1 cellular context compared by ENCODE assay signal in genomic region chr16:2867987-2868789, GRCh38.
TF ChIP-seq lines count a peak whose summit lies in the region.

No MANE protein-coding gene starts in this region.

TF ChIP-seq in A549, 52 proteins besides CTCF, POLR2A, EP300 and RAD21 (continued from another document):
- TF ChIP-seq HMGXB4 (CRISPR knock-in tag; IDR thresholded peaks at IDR 0.05; ENCODE audit: borderline replicate concordance) (peak; percentile 71; the same call in 1 of the 2 replicates), TP53 (CRISPR knock-in tag; IDR thresholded peaks at IDR 0.05) (peak; percentile 75; the same call in 1 of the 2 replicates), REST (IDR thresholded peaks at IDR 0.05) (no peak), BHLHE40 (IDR thresholded peaks at IDR 0.05; ENCODE audit: low read depth, low read length) (no peak; the same call in 1 of the 2 replicates), SMC3 (IDR thresholded peaks at IDR 0.05) (peak; percentile 98), HOXB13 (CRISPR knock-in tag; IDR thresholded peaks at IDR 0.05; ENCODE audit: low read depth) (peak; percentile 75; the same call in 1 of the 2 replicates), PBX3 (IDR thresholded peaks at IDR 0.05) (peak; percentile 49; the same call in 1 of the 2 replicates), KDM5A (IDR thresholded peaks at IDR 0.05) (peak; percentile 95), JUNB (IDR thresholded peaks at IDR 0.05) (no peak), EHF (CRISPR knock-in tag; IDR thresholded peaks at IDR 0.05) (no peak; the same call in 1 of the 2 replicates), FOSB (CRISPR knock-in tag; IDR thresholded peaks at IDR 0.05) (peak; percentile 81), MYC (IDR thresholded peaks at IDR 0.05; ENCODE audit: borderline replicate concordance, low read length) (0 out of 2 replicates have a peak, but pooled peaks have one; percentile 30), PHF8 (IDR thresholded peaks at IDR 0.05; ENCODE audit: borderline replicate concordance, low read depth) (peak; percentile 95), FOXS1 (CRISPR knock-in tag; IDR thresholded peaks at IDR 0.05) (peak; percentile 7; the same call in 1 of the 2 replicates), TFCP2L1 (CRISPR knock-in tag; IDR thresholded peaks at IDR 0.05) (peak; percentile 84; the same call in 1 of the 2 replicates), GATA3 (IDR thresholded peaks at IDR 0.05; ENCODE audit: borderline replicate concordance) (no peak), SREBF2 (IDR thresholded peaks at IDR 0.05) (no peak), ZFP36 (IDR thresholded peaks at IDR 0.05; ENCODE audit: borderline replicate concordance, partially characterized antibody) (no peak), E2F6 (IDR thresholded peaks at IDR 0.05; ENCODE audit: borderline replicate concordance, low read depth) (no peak), HOXA7 (CRISPR knock-in tag; IDR thresholded peaks at IDR 0.05) (no peak), NPAS2 (CRISPR knock-in tag; IDR thresholded peaks at IDR 0.05; ENCODE audit: borderline replicate concordance) (peak; percentile 36; the same call in 1 of the 2 replicates)
